12 cellular contexts compared by ENCODE assay signal in genomic region chr19:3604987-3605343, GRCh38. TPM values are rescaled to one million over a fixed set of nuclear protein-coding genes. Genes with fewer than 3 reads are reported as not detected.
DNase-seq lines count a peak whose midpoint lies in the region; ATAC-seq lines count a peak whose summit lies in the region.
"Had no signal": no experiment of that assay in that cellular context is flagged by ENCODE, and none has a peak within 500 bp of the region (broad histone marks: within the 10 kb centered on the region; RNA-seq: fewer than 3 reads in every experiment).

No MANE protein-coding gene starts in this region.

- CTCF ChIA-PET in activated naive CD4-positive, alpha-beta T cell treated with anti-CD3 and anti-CD28 coated beads, Interleukin-2, amount 10 ng/mL, durations not matched to agents 7 days and 5 days (lab: Charles Lee) = no interaction called here

- no peak overlapping the region for H3K27ac Mint-ChIP-seq in activated naive CD4-positive, alpha-beta T cell treated with anti-CD3 and anti-CD28 coated beads, Interleukin-2, amount 10 ng/mL, durations not matched to agents 7 days and 5 days
- H3K27ac Mint-ChIP-seq in memory B cell = no peak overlapping the region

- peak; percentile 54 for ATAC-seq in memory B cell (ENCODE audit: low read depth)
- ATAC-seq in aorta (ENCODE audit: low FRiP score) = no peak

- H3K4me1 Mint-ChIP-seq in activated naive CD4-positive, alpha-beta T cell treated with anti-CD3 and anti-CD28 coated beads, Interleukin-2, amount 10 ng/mL, durations not matched to agents 7 days and 5 days = peaks cover 17% of the 10 kb centered on the region
- H3K4me1 Mint-ChIP-seq in memory B cell = peaks cover 10% of the 10 kb centered on the region

- peaks cover 0 to 2% of the 10 kb centered on the region in 2 donors for H3K4me1 ChIP-seq in aorta (ENCODE audit: control insufficient read depth in 1 of 2, insufficient read depth in 2 of 2, low read length in 2 of 2)

- intact Hi-C loops in aorta (cut with DNase I) = loop anchor here in 1 of 2 donors (5.0 kb wide), 1 partner anchor 33 kb away; the partner anchor contains the start of gene HMG20B

- no peaks in the 10 kb centered on the region for H3K9me3 Mint-ChIP-seq in activated naive CD4-positive, alpha-beta T cell treated with anti-CD3 and anti-CD28 coated beads, Interleukin-2, amount 10 ng/mL, durations not matched to agents 7 days and 5 days
- H3K9me3 Mint-ChIP-seq in memory B cell = no peaks in the 10 kb centered on the region

- WGBS in aorta, 2 donors = 8 to 17% methylated on average over 11 of the region's 11 CpGs

- H3K4me3 Mint-ChIP-seq in activated naive CD4-positive, alpha-beta T cell treated with anti-CD3 and anti-CD28 coated beads, Interleukin-2, amount 10 ng/mL, durations not matched to agents 7 days and 5 days = no peak overlapping the region
- no peak overlapping the region for H3K4me3 Mint-ChIP-seq in memory B cell

- peak; percentile 25 for DNase-seq in stimulated activated CD4-positive, alpha-beta T cell treated with anti-CD3 and anti-CD28 coated beads, Interleukin-15, amount 100 ng/mL, for 24 hours
- DNase-seq in stimulated activated CD4-positive, alpha-beta T cell treated with anti-CD3 and anti-CD28 coated beads, Interleukin-4, amount 100 ng/mL, for 1 hour = no peak
- peak; percentile 63 for DNase-seq in activated naive CD4-positive, alpha-beta T cell treated with anti-CD3 and anti-CD28 coated beads, Interleukin-2, amount 10 ng/mL, durations not matched to agents 7 days and 5 days
- DNase-seq in memory B cell (ENCODE audit: low spot score in 2 of 2) = no peak
- peak in 1 of 2 donors; percentile 72 for DNase-seq in aorta
- no peak for DNase-seq in NCI-H146 treated with DMSO at 0.1 percent for 48 hours (lab: John Stamatoyannopoulos, UW; ENCODE audit: unreplicated experiment)
- DNase-seq in NOMO-1 treated with DMSO at 0.1 percent for 48 hours (lab: John Stamatoyannopoulos, UW; ENCODE audit: unreplicated experiment) = no peak
- DNase-seq in hepatic stellate cell (ENCODE audit: low spot score) = no peak
- DNase-seq: activated CD4-positive, alpha-beta T cell treated with anti-CD3 and anti-CD28 coated beads for 48 hours; brain microvascular endothelial cell; nucleus accumbens; SIG-M5 had no signal

- H3K36me3 Mint-ChIP-seq in activated naive CD4-positive, alpha-beta T cell treated with anti-CD3 and anti-CD28 coated beads, Interleukin-2, amount 10 ng/mL, durations not matched to agents 7 days and 5 days = peaks cover 2% of the 10 kb centered on the region
- no peaks in the 10 kb centered on the region for H3K36me3 Mint-ChIP-seq in memory B cell

- peaks cover 0 to 4% of the 10 kb centered on the region in 2 donors for H3K36me3 ChIP-seq in aorta (ENCODE audit: control insufficient read depth in 1 of 2, insufficient read depth in 2 of 2, low read length in 1 of 2)

- no peaks in the 10 kb centered on the region for H3K27me3 ChIP-seq in aorta (ENCODE audit: control insufficient read depth in 1 of 2, insufficient read depth in 2 of 2, low read length in 1 of 2)
- H3K27me3 ChIP-seq: brain microvascular endothelial cell had no signal

- H3K27ac ChIP-seq in aorta (ENCODE audit: low read depth in 1 of 2, low read length in 2 of 2) = peak overlapping the region; percentile 89 to 98
- H3K27ac ChIP-seq: brain microvascular endothelial cell had no signal

- no peaks in the 10 kb centered on the region for H3K9me3 ChIP-seq in aorta (ENCODE audit: control insufficient read depth, low read length)

- peak overlapping the region in 1 of 2 donors; percentile 3 for H3K4me3 ChIP-seq in aorta (ENCODE audit: low read length in 2 of 2)

- peaks cover 14% of the 10 kb centered on the region for H3K27me3 Mint-ChIP-seq in activated naive CD4-positive, alpha-beta T cell treated with anti-CD3 and anti-CD28 coated beads, Interleukin-2, amount 10 ng/mL, durations not matched to agents 7 days and 5 days
- peaks cover 9% of the 10 kb centered on the region for H3K27me3 Mint-ChIP-seq in memory B cell

RNA-seq across cellular contexts. Expression of gene TBXA2R, which starts 1.7 kb away (rescaled TPM):
- total RNA-seq in aorta = 10 to 100 TPM; 36.0 to 40.5 TPM
- polyA plus RNA-seq in aorta = 10 to 100 TPM in 1 of 2 donors, 1 to 10 TPM in 1; 9.6 to 30.9 TPM

RNA-seq across cellular contexts. Expression of gene GIPC3, which starts 19.7 kb away (rescaled TPM):
- 1 to 10 TPM; 2.6 to 5.0 TPM for total RNA-seq in aorta
- polyA plus RNA-seq in aorta = 1 to 10 TPM in 1 of 2 donors, under 1 TPM in 1; 0.50 to 1.3 TPM

RNA-seq across cellular contexts. Expression of gene CACTIN, which starts 21.6 kb away (rescaled TPM):
- total RNA-seq in aorta = 10 to 100 TPM; 16.4 to 19.3 TPM
- polyA plus RNA-seq in aorta = 10 to 100 TPM in 1 of 2 donors, 1 to 10 TPM in 1; 4.5 to 18.2 TPM

RNA-seq across cellular contexts. Expression of gene HMG20B, which starts 32.2 kb away (rescaled TPM):
- 10 to 100 TPM; 66.3 to 67.8 TPM for total RNA-seq in aorta
- 100 to 1,000 TPM in 1 of 2 donors, 10 to 100 TPM in 1; 67.7 to 175 TPM for polyA plus RNA-seq in aorta

RNA-seq across cellular contexts. Expression of gene MFSD12, which starts 47.6 kb away (rescaled TPM):
- 10 to 100 TPM; 40.7 to 47.7 TPM for total RNA-seq in aorta
- 10 to 100 TPM in 1 of 2 donors, 1 to 10 TPM in 1; 9.5 to 33.9 TPM for polyA plus RNA-seq in aorta

Comparison
In these comparisons a context has a peak if more than half of its experiments do, and no peak if none do; other contexts are left out.
1. DNase-seq: peak in stimulated activated CD4-positive, alpha-beta T cell treated with anti-CD3 and anti-CD28 coated beads, Interleukin-15, amount 100 ng/mL, for 24 hours (single experiment) and activated naive CD4-positive, alpha-beta T cell treated with anti-CD3 and anti-CD28 coated beads, Interleukin-2, amount 10 ng/mL, durations not matched to agents 7 days and 5 days (single experiment); none in stimulated activated CD4-positive, alpha-beta T cell treated with anti-CD3 and anti-CD28 coated beads, Interleukin-4, amount 100 ng/mL, for 1 hour (single experiment), memory B cell (0 of 2), NCI-H146 treated with DMSO at 0.1 percent for 48 hours (single experiment), NOMO-1 treated with DMSO at 0.1 percent for 48 hours (single experiment) and hepatic stellate cell (single experiment).